In the genomic region with DNA sequence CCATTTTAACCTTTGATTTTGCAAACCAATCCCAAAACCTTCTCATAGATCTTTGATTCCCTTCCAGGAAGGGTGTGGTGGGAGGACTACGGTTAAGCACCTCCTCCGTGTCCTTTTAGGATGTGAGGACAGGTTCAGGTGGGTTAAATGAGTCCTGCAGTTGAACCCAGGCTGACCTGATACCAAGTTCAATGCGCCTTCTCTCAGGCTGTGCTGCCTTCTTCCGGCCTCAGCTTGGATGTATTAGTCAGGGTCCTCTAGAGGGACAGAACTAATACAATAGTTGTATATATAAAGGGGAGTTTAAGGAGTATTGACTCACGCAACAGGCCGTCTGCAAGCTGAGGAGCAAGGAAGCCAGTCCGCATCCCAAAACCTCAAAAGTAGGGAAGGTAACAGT, we compare ENCODE assay signal across 11 cellular contexts. TPM values are rescaled to one million over a fixed set of nuclear protein-coding genes. Genes with fewer than 3 reads are reported as not detected.
"Had no signal": no experiment of that assay in that cellular context is flagged by ENCODE, and none has a peak within 500 bp of the region (broad histone marks: within the 10 kb centered on the region; RNA-seq: fewer than 3 reads in every experiment).

No MANE protein-coding gene starts in this region.

- H3K9ac ChIP-seq: GM23248 had no signal

- DNase-seq: GM23248, GOT3, H7, HFFc6, IMR-90, KBM-7 had no signal

- ATAC-seq: HCT116 had no signal

- H3K36me3 ChIP-seq: HAP-1 had no signal

- H3K27ac ChIP-seq: GM23248, HL-60 had no signal

- H3K4me1 ChIP-seq: HAP-1 had no signal

- H2AFZ ChIP-seq: GM23248 had no signal

- H3K4me3 ChIP-seq: GM23248, HAP-1 had no signal

- H3K9me3 ChIP-seq: HAP-1 had no signal

RNA-seq across cellular contexts. Expression of a gene that starts 10.5 kb away (rescaled TPM):
- total RNA-seq: GM23248, H4, HT1080, IMR-90 had no signal
- polyA plus RNA-seq: IMR-90 had no signal

RNA-seq across cellular contexts. Expression of a gene that starts 41.9 kb away (rescaled TPM):
- total RNA-seq: GM23248, H4, H7, HT1080, IMR-90 had no signal
- polyA plus RNA-seq: IMR-90 had no signal
